Comparison of ENCODE assay signal across 1 cellular context in genomic region chr17:7484067-7484963, GRCh38.
TF ChIP-seq lines count a peak whose summit lies in the region.

Gene POLR2A (plus strand): TSS chr17:7484366.

TF ChIP-seq in K562, 482 proteins besides CTCF, POLR2A, EP300 and RAD21 (continued from another document and continues in another):
- no peak for TF ChIP-seq MBD1 (CRISPR knock-in tag; IDR thresholded peaks at IDR 0.05)
- peak; percentile 78; the same call in 1 of the 2 replicates for TF ChIP-seq FOXK1 (CRISPR knock-in tag; IDR thresholded peaks at IDR 0.05; ENCODE audit: borderline replicate concordance)
- TF ChIP-seq RAD51 (IDR thresholded peaks at IDR 0.05; ENCODE audit: borderline replicate concordance, low read depth) = no peak
- peak; percentile 42; the same call in 1 of the 2 replicates for TF ChIP-seq LCOR (CRISPR knock-in tag; IDR thresholded peaks at IDR 0.05)
- TF ChIP-seq TCF7 (IDR thresholded peaks at IDR 0.05; ENCODE audit: borderline replicate concordance) = no peak
- TF ChIP-seq ZNF140 (CRISPR knock-in tag; IDR thresholded peaks at IDR 0.05) = no peak
- TF ChIP-seq NELFE (IDR thresholded peaks at IDR 0.05; ENCODE audit: insufficient read depth, insufficient read length) = peak; percentile 99
- no peak for TF ChIP-seq KLF10 (CRISPR knock-in tag; IDR thresholded peaks at IDR 0.05)
- TF ChIP-seq TBP (optimal IDR thresholded peaks at IDR 0.05; ENCODE audit: low read depth, low read length) = peak; percentile 98
- no peak for TF ChIP-seq MYBL2 (IDR thresholded peaks at IDR 0.05; ENCODE audit: low read depth)
- no peak for TF ChIP-seq MYBL2 (CRISPR knock-in tag; IDR thresholded peaks at IDR 0.05; ENCODE audit: borderline replicate concordance)
- no peak for TF ChIP-seq USF1 (CRISPR knock-in tag; IDR thresholded peaks at IDR 0.05)
- TF ChIP-seq ZNF12 (CRISPR knock-in tag; IDR thresholded peaks at IDR 0.05) = 0 out of 2 replicates have a peak, but pooled peaks have one; percentile 9
- no peak for TF ChIP-seq RFX1 (IDR thresholded peaks at IDR 0.05)
- TF ChIP-seq, protein P1, sequence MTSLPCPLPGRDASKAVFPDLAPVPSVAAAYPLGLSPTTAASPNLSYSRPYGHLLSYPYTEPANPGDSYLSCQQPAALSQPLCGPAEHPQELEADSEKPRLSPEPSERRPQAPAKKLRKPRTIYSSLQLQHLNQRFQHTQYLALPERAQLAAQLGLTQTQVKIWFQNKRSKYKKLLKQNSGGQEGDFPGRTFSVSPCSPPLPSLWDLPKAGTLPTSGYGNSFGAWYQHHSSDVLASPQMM (CRISPR knock-in tag; IDR thresholded peaks at IDR 0.05) = no peak
- TF ChIP-seq, protein P2, sequence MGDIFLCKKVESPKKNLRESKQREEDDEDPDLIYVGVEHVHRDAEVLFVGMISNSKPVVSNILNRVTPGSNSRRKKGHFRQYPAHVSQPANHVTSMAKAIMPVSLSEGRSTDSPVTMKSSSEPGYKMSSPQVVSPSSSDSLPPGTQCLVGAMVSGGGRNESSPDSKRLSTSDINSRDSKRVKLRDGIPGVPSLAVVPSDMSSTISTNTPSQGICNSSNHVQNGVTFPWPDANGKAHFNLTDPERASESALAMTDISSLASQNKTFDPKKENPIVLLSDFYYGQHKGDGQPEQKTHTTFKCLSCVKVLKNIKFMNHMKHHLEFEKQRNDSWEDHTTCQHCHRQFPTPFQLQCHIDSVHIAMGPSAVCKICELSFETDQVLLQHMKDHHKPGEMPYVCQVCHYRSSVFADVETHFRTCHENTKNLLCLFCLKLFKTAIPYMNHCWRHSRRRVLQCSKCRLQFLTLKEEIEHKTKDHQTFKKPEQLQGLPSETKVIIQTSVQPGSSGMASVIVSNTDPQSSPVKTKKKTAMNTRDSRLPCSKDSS (IDR thresholded peaks at IDR 0.05; ENCODE audit: low read depth, partially characterized antibody) = no peak
- no peak for TF ChIP-seq PRMT5 (CRISPR knock-in tag; IDR thresholded peaks at IDR 0.05)
- TF ChIP-seq HMBOX1 (IDR thresholded peaks at IDR 0.05) = peak; percentile 65
- TF ChIP-seq PRDM10 (IDR thresholded peaks at IDR 0.05; ENCODE audit: partially characterized antibody) = peak; percentile 99
- no peak for TF ChIP-seq NFATC3 (IDR thresholded peaks at IDR 0.05)
- TF ChIP-seq ZBTB34 (CRISPR knock-in tag; IDR thresholded peaks at IDR 0.05) = no peak
- TF ChIP-seq ZBTB1 (CRISPR knock-in tag; IDR thresholded peaks at IDR 0.05; ENCODE audit: borderline replicate concordance, low read depth) = no peak; the same call in 1 of the 2 replicates
- TF ChIP-seq TAF7 (tag; IDR thresholded peaks at IDR 0.05) = peak; percentile 99
- TF ChIP-seq, protein P3, sequence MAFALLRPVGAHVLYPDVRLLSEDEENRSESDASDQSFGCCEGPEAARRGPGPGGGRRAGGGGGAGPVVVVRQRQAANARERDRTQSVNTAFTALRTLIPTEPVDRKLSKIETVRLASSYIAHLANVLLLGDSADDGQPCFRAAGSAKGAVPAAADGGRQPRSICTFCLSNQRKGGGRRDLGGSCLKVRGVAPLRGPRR (CRISPR knock-in tag; IDR thresholded peaks at IDR 0.05) = no peak
- TF ChIP-seq GTF3C2 (IDR thresholded peaks at IDR 0.05; ENCODE audit: borderline replicate concordance, extremely low read depth, insufficient read length) = no peak
- TF ChIP-seq MEF2D (tag; conservative IDR thresholded peaks at IDR 0.05; ENCODE audit: low read depth) = 0 out of 2 replicates have a peak, but pooled peaks have one; percentile 34
- 0 out of 2 replicates have a peak, but pooled peaks have one; percentile 10 for TF ChIP-seq ATF1 (CRISPR knock-in tag; IDR thresholded peaks at IDR 0.05)
- TF ChIP-seq ATF1 (tag; IDR thresholded peaks at IDR 0.05) = no peak; the same call in 1 of the 2 replicates
- TF ChIP-seq NCOA1 (IDR thresholded peaks at IDR 0.05; ENCODE audit: low read depth) = peak; percentile 33; the same call in 1 of the 2 replicates
- no peak for TF ChIP-seq ZNF584 (CRISPR knock-in tag; IDR thresholded peaks at IDR 0.05; ENCODE audit: low read depth)
- TF ChIP-seq ZBTB12 (CRISPR knock-in tag; IDR thresholded peaks at IDR 0.05) = no peak
- TF ChIP-seq AFF4 (CRISPR knock-in tag; IDR thresholded peaks at IDR 0.05) = peak; percentile 92
- TF ChIP-seq ZNF740 (CRISPR knock-in tag; IDR thresholded peaks at IDR 0.05) = peak; percentile 83
- TF ChIP-seq ZNF740 (tag; IDR thresholded peaks at IDR 0.05) = peak in 1 of 2 experiments; percentile 48; a peak in 1 of 4 replicates
- 0 out of 2 replicates have a peak, but pooled peaks have one; percentile 39 for TF ChIP-seq ZBED1 (IDR thresholded peaks at IDR 0.05)
- TF ChIP-seq, protein P4, sequence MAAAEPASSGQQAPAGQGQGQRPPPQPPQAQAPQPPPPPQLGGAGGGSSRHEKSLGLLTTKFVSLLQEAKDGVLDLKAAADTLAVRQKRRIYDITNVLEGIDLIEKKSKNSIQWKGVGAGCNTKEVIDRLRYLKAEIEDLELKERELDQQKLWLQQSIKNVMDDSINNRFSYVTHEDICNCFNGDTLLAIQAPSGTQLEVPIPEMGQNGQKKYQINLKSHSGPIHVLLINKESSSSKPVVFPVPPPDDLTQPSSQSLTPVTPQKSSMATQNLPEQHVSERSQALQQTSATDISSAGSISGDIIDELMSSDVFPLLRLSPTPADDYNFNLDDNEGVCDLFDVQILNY (CRISPR knock-in tag; IDR thresholded peaks at IDR 0.05) = 0 out of 2 replicates have a peak, but pooled peaks have one; percentile 41
